In genomic region chr12:75943730-75944096, GRCh38 we compare ENCODE assay signal across 11 cellular contexts.
DNase-seq lines count a peak whose midpoint lies in the region; ATAC-seq and TF ChIP-seq lines count a peak whose summit lies in the region.
"Had no signal": no experiment of that assay in that cellular context is flagged by ENCODE, and none has a peak within 500 bp of the region (broad histone marks: within the 10 kb centered on the region; RNA-seq: fewer than 3 reads in every experiment).

No MANE protein-coding gene starts in this region.

- H3K36me3 ChIP-seq in ACC112 (ENCODE audit: insufficient read depth, low read length) (no peaks in the 10 kb centered on the region), lower lobe of right lung (no peaks in the 10 kb centered on the region)

- H3K9me3 ChIP-seq in lower lobe of right lung = no peaks in the 10 kb centered on the region

- peaks cover 4% of the 10 kb centered on the region for H3K36me3 Mint-ChIP-seq in activated naive CD8-positive, alpha-beta T cell treated with anti-CD3 and anti-CD28 coated beads for 36 hours

- ATAC-seq in lower lobe of right lung (peak in 1 of 2 donors; percentile 12), HG03342 (IDR thresholded peaks at IDR 0.05; ENCODE audit: unreplicated experiment) (no peak), HG03135 (IDR thresholded peaks at IDR 0.05; ENCODE audit: unreplicated experiment) (no peak), HG02588 (IDR thresholded peaks at IDR 0.05; ENCODE audit: unreplicated experiment) (no peak)

- H3K27me3 Mint-ChIP-seq in activated naive CD8-positive, alpha-beta T cell treated with anti-CD3 and anti-CD28 coated beads for 36 hours = no peaks in the 10 kb centered on the region

- H3K4me3 Mint-ChIP-seq in activated naive CD8-positive, alpha-beta T cell treated with anti-CD3 and anti-CD28 coated beads for 36 hours = peak overlapping the region; percentile 48

- H3K9me3 Mint-ChIP-seq in activated naive CD8-positive, alpha-beta T cell treated with anti-CD3 and anti-CD28 coated beads for 36 hours = no peaks in the 10 kb centered on the region

- peaks cover 35% of the 10 kb centered on the region for H3K4me1 Mint-ChIP-seq in activated naive CD8-positive, alpha-beta T cell treated with anti-CD3 and anti-CD28 coated beads for 36 hours

- DNase-seq in HCEC 1CT (peak; percentile 37), lower lobe of right lung (no peak), 8988T (no peak)
- DNase-seq in activated naive CD8-positive, alpha-beta T cell treated with anti-CD3 and anti-CD28 coated beads for 36 hours = no peak
- DNase-seq: DMS79, NCI-H2081 treated with DMSO at 0.1 percent for 48 hours had no signal

- H3K79me2 ChIP-seq in ACC112 (ENCODE audit: control insufficient read depth, insufficient read depth, low read length, unreplicated experiment) = no peaks in the 10 kb centered on the region

- H3K27ac ChIP-seq in ACC112 (ENCODE audit: low read depth, low read length) (peak overlapping the region; percentile 98), lower lobe of right lung (peak overlapping the region; percentile 12)
- H3K27ac ChIP-seq: VCaP had no signal

- no peak for TF ChIP-seq CTCF in lower lobe of right lung (IDR thresholded peaks at IDR 0.05)

- H3K4me3 ChIP-seq in ACC112 (ENCODE audit: low read depth, low read length) (peak overlapping the region; percentile 11), lower lobe of right lung (no peak overlapping the region)

- H3K27me3 ChIP-seq in ACC112 (ENCODE audit: insufficient read depth, low read length) = no peaks in the 10 kb centered on the region
- no peaks in the 10 kb centered on the region for H3K27me3 ChIP-seq in lower lobe of right lung (ENCODE audit: low read depth)

- H3K4me1 ChIP-seq in ACC112 (ENCODE audit: control insufficient read depth, insufficient read depth, low read length, unreplicated experiment) (peaks cover 34% of the 10 kb centered on the region), lower lobe of right lung (peaks cover 14% of the 10 kb centered on the region)

- peak overlapping the region; percentile 11 for H2AFZ ChIP-seq in ACC112 (ENCODE audit: low read length, unreplicated experiment)

- intact Hi-C loops in lower lobe of right lung (cut with DNase I) = no loop called here

- H3K27ac Mint-ChIP-seq in activated naive CD8-positive, alpha-beta T cell treated with anti-CD3 and anti-CD28 coated beads for 36 hours = peak overlapping the region; percentile 98
